1 cellular context compared by ENCODE assay signal in the genomic region with DNA sequence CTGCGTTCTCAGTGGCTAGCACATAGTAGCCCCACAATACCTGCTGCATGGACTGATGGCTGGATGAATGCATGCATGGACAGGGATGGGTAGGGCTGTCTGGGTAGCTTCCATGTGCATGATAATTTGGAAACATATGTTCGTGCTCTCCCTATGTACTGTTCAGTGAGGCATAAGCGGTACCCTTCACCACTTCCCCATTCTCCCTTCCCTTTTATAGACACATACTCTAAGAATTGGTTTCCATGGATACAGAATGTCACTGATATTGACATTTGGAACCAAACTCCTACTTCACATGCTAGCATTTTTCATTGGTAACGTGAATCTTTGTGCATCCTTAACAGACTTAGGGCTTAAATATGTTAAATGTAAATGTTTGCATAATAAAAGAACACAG.
TF ChIP-seq lines count a peak whose summit lies in the region.

No MANE protein-coding gene starts in this region.

TF ChIP-seq in GM12878, 131 proteins besides CTCF, POLR2A, EP300 and RAD21 (continued from another document and continues in another):
- TF ChIP-seq POLR2AphosphoS5 (IDR thresholded peaks at IDR 0.05; ENCODE audit: low read length) (no peak), NR2F1 (conservative IDR thresholded peaks at IDR 0.05) (no peak), SUZ12 (IDR thresholded peaks at IDR 0.05; ENCODE audit: unreplicated experiment) (no peak), HCFC1 (IDR thresholded peaks at IDR 0.05; ENCODE audit: low read length) (no peak), MXI1 (IDR thresholded peaks at IDR 0.05; ENCODE audit: low read depth, low read length) (no peak), NR2C1 (IDR thresholded peaks at IDR 0.05) (no peak), ZNF217 (IDR thresholded peaks at IDR 0.05) (no peak), CREM (IDR thresholded peaks at IDR 0.05; ENCODE audit: low read depth) (0 out of 2 replicates have a peak, but pooled peaks have one; percentile 9), SREBF1 (IDR thresholded peaks at IDR 0.05; ENCODE audit: low read length) (no peak), TCF12 (IDR thresholded peaks at IDR 0.05; ENCODE audit: low read depth, low read length) (no peak), JUNB (IDR thresholded peaks at IDR 0.05) (peak; percentile 21; the same call in 1 of the 2 replicates), CHD4 (IDR thresholded peaks at IDR 0.05) (no peak), CHD1 (IDR thresholded peaks at IDR 0.05; ENCODE audit: low read depth, low read length) (no peak), JUND (IDR thresholded peaks at IDR 0.05; ENCODE audit: low read depth, low read length) (no peak), CEBPB (IDR thresholded peaks at IDR 0.05; ENCODE audit: borderline replicate concordance in 1 of 2, low read depth in 2 of 2, low read length in 2 of 2) (no peak), SPI1 (IDR thresholded peaks at IDR 0.05; ENCODE audit: borderline replicate concordance, insufficient read depth, low read depth, low read length) (peak; percentile 98), BHLHE40 (IDR thresholded peaks at IDR 0.05; ENCODE audit: borderline replicate concordance in 1 of 2, low read depth in 2 of 2, low read length in 1 of 2) (no peak; a peak in 1 of 4 replicates), MEF2A (IDR thresholded peaks at IDR 0.05; ENCODE audit: insufficient read depth, low read depth, low read length) (peak; percentile 60; the same call in 1 of the 2 replicates), TCF7 (IDR thresholded peaks at IDR 0.05; ENCODE audit: borderline replicate concordance) (no peak), YY1 (IDR thresholded peaks at IDR 0.05; ENCODE audit: low read depth, low read length) (no peak), MYC (IDR thresholded peaks at IDR 0.05; ENCODE audit: insufficient read depth, insufficient read length, insufficient replicate concordance, low read length, severe bottlenecking) (no peak), MEF2B (IDR thresholded peaks at IDR 0.05; ENCODE audit: partially characterized antibody, poor library complexity, severe bottlenecking) (no peak), ZNF622 (IDR thresholded peaks at IDR 0.05) (no peak), CBFB (IDR thresholded peaks at IDR 0.05; ENCODE audit: low read depth) (no peak), MTA3 (IDR thresholded peaks at IDR 0.05; ENCODE audit: borderline replicate concordance, low read length) (no peak), POLR2AphosphoS2 (IDR thresholded peaks at IDR 0.05; ENCODE audit: low read depth, low read length) (no peak), ZNF207 (IDR thresholded peaks at IDR 0.05; ENCODE audit: borderline replicate concordance) (no peak), KAT2A (conservative IDR thresholded peaks at IDR 0.05; ENCODE audit: control insufficient read depth, low read depth, low read length) (no peak), RUNX3 (IDR thresholded peaks at IDR 0.05; ENCODE audit: low read length) (peak; percentile 55), EED (IDR thresholded peaks at IDR 0.05; ENCODE audit: low read depth) (0 out of 2 replicates have a peak, but pooled peaks have one; percentile 31), RB1 (IDR thresholded peaks at IDR 0.05; ENCODE audit: borderline replicate concordance) (no peak), ESRRA (IDR thresholded peaks at IDR 0.05; ENCODE audit: low read length) (no peak), ATF7 (IDR thresholded peaks at IDR 0.05; ENCODE audit: low read depth) (no peak), SMARCA5 (IDR thresholded peaks at IDR 0.05) (no peak), SREBF2 (IDR thresholded peaks at IDR 0.05; ENCODE audit: low read length) (no peak), BCL11A (IDR thresholded peaks at IDR 0.05; ENCODE audit: low read depth, low read length) (no peak), TCF3 (IDR thresholded peaks at IDR 0.05; ENCODE audit: borderline replicate concordance, insufficient read depth, low read depth, low read length) (no peak), IKZF1 (conservative IDR thresholded peaks at IDR 0.05) (0 out of 2 replicates have a peak, but pooled peaks have one; percentile 25), POU2F2 (IDR thresholded peaks at IDR 0.05; ENCODE audit: borderline replicate concordance, low read depth, low read length) (no peak), MYB (IDR thresholded peaks at IDR 0.05; ENCODE audit: borderline replicate concordance, low read depth, low read length) (no peak), RCOR1 (conservative IDR thresholded peaks at IDR 0.05; ENCODE audit: low read depth, low read length) (no peak), ZNF274 (IDR thresholded peaks at IDR 0.05; ENCODE audit: insufficient read depth, insufficient read length) (no peak), PAX5 (IDR thresholded peaks at IDR 0.05; ENCODE audit: borderline replicate concordance, low read depth, low read length) (0 out of 2 replicates have a peak, but pooled peaks have one; percentile 46), BRCA1 (IDR thresholded peaks at IDR 0.05; ENCODE audit: low read depth, low read length) (no peak), BMI1 (IDR thresholded peaks at IDR 0.05; ENCODE audit: borderline replicate concordance) (peak; percentile 91)
- TF ChIP-seq, protein P1, sequence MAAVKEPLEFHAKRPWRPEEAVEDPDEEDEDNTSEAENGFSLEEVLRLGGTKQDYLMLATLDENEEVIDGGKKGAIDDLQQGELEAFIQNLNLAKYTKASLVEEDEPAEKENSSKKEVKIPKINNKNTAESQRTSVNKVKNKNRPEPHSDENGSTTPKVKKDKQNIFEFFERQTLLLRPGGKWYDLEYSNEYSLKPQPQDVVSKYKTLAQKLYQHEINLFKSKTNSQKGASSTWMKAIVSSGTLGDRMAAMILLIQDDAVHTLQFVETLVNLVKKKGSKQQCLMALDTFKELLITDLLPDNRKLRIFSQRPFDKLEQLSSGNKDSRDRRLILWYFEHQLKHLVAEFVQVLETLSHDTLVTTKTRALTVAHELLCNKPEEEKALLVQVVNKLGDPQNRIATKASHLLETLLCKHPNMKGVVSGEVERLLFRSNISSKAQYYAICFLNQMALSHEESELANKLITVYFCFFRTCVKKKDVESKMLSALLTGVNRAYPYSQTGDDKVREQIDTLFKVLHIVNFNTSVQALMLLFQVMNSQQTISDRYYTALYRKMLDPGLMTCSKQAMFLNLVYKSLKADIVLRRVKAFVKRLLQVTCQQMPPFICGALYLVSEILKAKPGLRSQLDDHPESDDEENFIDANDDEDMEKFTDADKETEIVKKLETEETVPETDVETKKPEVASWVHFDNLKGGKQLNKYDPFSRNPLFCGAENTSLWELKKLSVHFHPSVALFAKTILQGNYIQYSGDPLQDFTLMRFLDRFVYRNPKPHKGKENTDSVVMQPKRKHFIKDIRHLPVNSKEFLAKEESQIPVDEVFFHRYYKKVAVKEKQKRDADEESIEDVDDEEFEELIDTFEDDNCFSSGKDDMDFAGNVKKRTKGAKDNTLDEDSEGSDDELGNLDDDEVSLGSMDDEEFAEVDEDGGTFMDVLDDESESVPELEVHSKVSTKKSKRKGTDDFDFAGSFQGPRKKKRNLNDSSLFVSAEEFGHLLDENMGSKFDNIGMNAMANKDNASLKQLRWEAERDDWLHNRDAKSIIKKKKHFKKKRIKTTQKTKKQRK (IDR thresholded peaks at IDR 0.05; ENCODE audit: low read depth, low read length): no peak
- TF ChIP-seq, protein P2, sequence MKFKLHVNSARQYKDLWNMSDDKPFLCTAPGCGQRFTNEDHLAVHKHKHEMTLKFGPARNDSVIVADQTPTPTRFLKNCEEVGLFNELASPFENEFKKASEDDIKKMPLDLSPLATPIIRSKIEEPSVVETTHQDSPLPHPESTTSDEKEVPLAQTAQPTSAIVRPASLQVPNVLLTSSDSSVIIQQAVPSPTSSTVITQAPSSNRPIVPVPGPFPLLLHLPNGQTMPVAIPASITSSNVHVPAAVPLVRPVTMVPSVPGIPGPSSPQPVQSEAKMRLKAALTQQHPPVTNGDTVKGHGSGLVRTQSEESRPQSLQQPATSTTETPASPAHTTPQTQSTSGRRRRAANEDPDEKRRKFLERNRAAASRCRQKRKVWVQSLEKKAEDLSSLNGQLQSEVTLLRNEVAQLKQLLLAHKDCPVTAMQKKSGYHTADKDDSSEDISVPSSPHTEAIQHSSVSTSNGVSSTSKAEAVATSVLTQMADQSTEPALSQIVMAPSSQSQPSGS (IDR thresholded peaks at IDR 0.05; ENCODE audit: low read length): no peak
- TF ChIP-seq, protein P3, sequence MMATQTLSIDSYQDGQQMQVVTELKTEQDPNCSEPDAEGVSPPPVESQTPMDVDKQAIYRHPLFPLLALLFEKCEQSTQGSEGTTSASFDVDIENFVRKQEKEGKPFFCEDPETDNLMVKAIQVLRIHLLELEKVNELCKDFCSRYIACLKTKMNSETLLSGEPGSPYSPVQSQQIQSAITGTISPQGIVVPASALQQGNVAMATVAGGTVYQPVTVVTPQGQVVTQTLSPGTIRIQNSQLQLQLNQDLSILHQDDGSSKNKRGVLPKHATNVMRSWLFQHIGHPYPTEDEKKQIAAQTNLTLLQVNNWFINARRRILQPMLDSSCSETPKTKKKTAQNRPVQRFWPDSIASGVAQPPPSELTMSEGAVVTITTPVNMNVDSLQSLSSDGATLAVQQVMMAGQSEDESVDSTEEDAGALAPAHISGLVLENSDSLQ (IDR thresholded peaks at IDR 0.05): peak; percentile 73
- TF ChIP-seq, protein P4, sequence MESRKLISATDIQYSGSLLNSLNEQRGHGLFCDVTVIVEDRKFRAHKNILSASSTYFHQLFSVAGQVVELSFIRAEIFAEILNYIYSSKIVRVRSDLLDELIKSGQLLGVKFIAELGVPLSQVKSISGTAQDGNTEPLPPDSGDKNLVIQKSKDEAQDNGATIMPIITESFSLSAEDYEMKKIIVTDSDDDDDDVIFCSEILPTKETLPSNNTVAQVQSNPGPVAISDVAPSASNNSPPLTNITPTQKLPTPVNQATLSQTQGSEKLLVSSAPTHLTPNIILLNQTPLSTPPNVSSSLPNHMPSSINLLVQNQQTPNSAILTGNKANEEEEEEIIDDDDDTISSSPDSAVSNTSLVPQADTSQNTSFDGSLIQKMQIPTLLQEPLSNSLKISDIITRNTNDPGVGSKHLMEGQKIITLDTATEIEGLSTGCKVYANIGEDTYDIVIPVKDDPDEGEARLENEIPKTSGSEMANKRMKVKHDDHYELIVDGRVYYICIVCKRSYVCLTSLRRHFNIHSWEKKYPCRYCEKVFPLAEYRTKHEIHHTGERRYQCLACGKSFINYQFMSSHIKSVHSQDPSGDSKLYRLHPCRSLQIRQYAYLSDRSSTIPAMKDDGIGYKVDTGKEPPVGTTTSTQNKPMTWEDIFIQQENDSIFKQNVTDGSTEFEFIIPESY (IDR thresholded peaks at IDR 0.05): no peak
- TF ChIP-seq, protein P5, sequence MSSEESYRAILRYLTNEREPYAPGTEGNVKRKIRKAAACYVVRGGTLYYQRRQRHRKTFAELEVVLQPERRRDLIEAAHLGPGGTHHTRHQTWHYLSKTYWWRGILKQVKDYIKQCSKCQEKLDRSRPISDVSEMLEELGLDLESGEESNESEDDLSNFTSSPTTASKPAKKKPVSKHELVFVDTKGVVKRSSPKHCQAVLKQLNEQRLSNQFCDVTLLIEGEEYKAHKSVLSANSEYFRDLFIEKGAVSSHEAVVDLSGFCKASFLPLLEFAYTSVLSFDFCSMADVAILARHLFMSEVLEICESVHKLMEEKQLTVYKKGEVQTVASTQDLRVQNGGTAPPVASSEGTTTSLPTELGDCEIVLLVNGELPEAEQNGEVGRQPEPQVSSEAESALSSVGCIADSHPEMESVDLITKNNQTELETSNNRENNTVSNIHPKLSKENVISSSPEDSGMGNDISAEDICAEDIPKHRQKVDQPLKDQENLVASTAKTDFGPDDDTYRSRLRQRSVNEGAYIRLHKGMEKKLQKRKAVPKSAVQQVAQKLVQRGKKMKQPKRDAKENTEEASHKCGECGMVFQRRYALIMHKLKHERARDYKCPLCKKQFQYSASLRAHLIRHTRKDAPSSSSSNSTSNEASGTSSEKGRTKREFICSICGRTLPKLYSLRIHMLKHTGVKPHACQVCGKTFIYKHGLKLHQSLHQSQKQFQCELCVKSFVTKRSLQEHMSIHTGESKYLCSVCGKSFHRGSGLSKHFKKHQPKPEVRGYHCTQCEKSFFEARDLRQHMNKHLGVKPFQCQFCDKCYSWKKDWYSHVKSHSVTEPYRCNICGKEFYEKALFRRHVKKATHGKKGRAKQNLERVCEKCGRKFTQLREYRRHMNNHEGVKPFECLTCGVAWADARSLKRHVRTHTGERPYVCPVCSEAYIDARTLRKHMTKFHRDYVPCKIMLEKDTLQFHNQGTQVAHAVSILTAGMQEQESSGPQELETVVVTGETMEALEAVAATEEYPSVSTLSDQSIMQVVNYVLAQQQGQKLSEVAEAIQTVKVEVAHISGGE (CRISPR knock-in tag; IDR thresholded peaks at IDR 0.05): no peak
- TF ChIP-seq, protein P6, sequence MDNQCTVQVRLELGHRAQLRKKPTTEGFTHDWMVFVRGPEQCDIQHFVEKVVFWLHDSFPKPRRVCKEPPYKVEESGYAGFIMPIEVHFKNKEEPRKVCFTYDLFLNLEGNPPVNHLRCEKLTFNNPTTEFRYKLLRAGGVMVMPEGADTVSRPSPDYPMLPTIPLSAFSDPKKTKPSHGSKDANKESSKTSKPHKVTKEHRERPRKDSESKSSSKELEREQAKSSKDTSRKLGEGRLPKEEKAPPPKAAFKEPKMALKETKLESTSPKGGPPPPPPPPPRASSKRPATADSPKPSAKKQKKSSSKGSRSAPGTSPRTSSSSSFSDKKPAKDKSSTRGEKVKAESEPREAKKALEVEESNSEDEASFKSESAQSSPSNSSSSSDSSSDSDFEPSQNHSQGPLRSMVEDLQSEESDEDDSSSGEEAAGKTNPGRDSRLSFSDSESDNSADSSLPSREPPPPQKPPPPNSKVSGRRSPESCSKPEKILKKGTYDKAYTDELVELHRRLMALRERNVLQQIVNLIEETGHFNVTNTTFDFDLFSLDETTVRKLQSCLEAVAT (IDR thresholded peaks at IDR 0.05): no peak
- TF ChIP-seq, protein P7, sequence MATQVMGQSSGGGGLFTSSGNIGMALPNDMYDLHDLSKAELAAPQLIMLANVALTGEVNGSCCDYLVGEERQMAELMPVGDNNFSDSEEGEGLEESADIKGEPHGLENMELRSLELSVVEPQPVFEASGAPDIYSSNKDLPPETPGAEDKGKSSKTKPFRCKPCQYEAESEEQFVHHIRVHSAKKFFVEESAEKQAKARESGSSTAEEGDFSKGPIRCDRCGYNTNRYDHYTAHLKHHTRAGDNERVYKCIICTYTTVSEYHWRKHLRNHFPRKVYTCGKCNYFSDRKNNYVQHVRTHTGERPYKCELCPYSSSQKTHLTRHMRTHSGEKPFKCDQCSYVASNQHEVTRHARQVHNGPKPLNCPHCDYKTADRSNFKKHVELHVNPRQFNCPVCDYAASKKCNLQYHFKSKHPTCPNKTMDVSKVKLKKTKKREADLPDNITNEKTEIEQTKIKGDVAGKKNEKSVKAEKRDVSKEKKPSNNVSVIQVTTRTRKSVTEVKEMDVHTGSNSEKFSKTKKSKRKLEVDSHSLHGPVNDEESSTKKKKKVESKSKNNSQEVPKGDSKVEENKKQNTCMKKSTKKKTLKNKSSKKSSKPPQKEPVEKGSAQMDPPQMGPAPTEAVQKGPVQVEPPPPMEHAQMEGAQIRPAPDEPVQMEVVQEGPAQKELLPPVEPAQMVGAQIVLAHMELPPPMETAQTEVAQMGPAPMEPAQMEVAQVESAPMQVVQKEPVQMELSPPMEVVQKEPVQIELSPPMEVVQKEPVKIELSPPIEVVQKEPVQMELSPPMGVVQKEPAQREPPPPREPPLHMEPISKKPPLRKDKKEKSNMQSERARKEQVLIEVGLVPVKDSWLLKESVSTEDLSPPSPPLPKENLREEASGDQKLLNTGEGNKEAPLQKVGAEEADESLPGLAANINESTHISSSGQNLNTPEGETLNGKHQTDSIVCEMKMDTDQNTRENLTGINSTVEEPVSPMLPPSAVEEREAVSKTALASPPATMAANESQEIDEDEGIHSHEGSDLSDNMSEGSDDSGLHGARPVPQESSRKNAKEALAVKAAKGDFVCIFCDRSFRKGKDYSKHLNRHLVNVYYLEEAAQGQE (IDR thresholded peaks at IDR 0.05; ENCODE audit: low read depth, low read length): no peak
